ENCODE assay signal across 8 cellular contexts in the genomic region with DNA sequence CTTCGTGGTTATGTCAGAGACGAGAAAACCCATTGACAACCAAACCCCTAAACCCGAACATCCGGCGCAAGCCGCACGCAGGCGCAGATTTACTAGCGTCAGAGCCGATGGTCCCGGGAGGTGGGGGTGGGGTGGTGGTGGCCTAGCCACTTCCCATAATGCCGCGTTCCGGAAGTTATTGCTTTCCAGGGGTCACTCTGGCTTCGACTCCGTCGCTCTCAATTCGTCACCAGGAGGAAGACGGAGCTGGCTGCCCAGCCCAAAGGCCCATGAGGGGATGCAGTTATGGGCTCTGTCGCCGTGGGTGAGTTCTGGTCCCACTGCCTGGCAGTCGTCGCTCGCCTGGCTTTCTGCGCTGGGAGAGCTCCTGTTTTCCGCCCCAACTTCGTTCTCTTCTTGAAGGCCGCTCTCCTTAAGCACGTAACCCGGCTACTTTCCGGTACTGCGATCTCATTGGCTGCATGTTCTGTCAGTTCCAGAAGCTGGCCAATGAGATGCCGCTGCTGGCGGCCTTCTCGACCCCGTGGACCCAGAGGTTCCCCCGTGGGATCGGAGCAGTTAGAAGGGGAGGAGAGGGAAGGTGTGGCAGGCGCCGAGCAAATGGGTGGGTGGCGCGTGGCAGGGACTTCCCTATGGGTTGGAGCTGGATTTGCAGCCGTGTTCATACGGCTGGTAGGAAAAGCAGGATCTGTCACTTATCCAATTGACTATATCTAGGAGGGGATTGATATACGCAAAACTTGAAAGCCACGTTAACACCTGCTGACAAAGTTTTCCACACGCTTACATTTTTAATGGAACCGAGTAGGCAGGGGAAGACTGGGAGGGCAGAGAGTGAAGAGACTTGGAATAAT. TPM values are rescaled to one million over a fixed set of nuclear protein-coding genes. Genes with fewer than 3 reads are reported as not detected.
DNase-seq lines count a peak whose midpoint lies in the region; ATAC-seq and TF ChIP-seq lines count a peak whose summit lies in the region.

A gene (plus strand): TSS at position 195 of the 854 bp plus-strand sequence. CDS start 3,246 bp downstream, outside the sequence.

- H3K27ac ChIP-seq in ascending aorta (peak within 1 kb of the TSS; percentile 97 to 98), right cardiac atrium (ENCODE audit: low read length) (peak within 1 kb of the TSS; percentile 100), uterus (peak within 1 kb of the TSS; percentile 97 to 100)

- DNase-seq in NCI-H1930 (lab: John Stamatoyannopoulos, UW): peak; percentile 92 to 93
- peak; percentile 96 for DNase-seq in T-helper 2 cell treated with Interferon-gamma antibody and Interleukin-4, amounts not matched to agents 5 μg/mL and 100 μg/mL, for 36 hours (ENCODE audit: low spot score)
- peak; percentile 90 to 98 for DNase-seq in ascending aorta (ENCODE audit: low spot score in 2 of 2)
- peak; percentile 96 to 97 (median 97) for DNase-seq in right cardiac atrium
- peak; percentile 97 for DNase-seq in pulmonary artery endothelial cell (ENCODE audit: low read depth, low spot score)
- peak; percentile 95 to 96 for DNase-seq in uterus

- TF ChIP-seq CTCF in ascending aorta (IDR thresholded peaks at IDR 0.05) (peak; percentile 13 to 29 (median 25)), uterus (IDR thresholded peaks at IDR 0.05) (peak in 1 of 4 experiments; percentile 38)

- H3K4me1 ChIP-seq in ascending aorta: peaks cover 3 to 8% of the 10 kb centered on the region in 2 donors
- peaks cover 3% of the 10 kb centered on the region for H3K4me1 ChIP-seq in right cardiac atrium (ENCODE audit: control insufficient read depth, insufficient read depth, low read length)
- H3K4me1 ChIP-seq in uterus: no peaks in the 10 kb centered on the region

- no peaks in the 10 kb centered on the region for H3K27me3 Mint-ChIP-seq in T-helper 2 cell treated with Interferon-gamma antibody and Interleukin-4, amounts not matched to agents 5 μg/mL and 100 μg/mL, for 36 hours (ENCODE audit: low read depth)

- peaks cover 42% of the 10 kb centered on the region for H3K4me1 Mint-ChIP-seq in T-helper 2 cell treated with Interferon-gamma antibody and Interleukin-4, amounts not matched to agents 5 μg/mL and 100 μg/mL, for 36 hours (ENCODE audit: low read depth)

- H3K9me3 ChIP-seq in ascending aorta: no peaks in the 10 kb centered on the region
- H3K9me3 ChIP-seq in right cardiac atrium (ENCODE audit: control insufficient read depth, low read length): no peaks in the 10 kb centered on the region
- H3K9me3 ChIP-seq in uterus: no peaks in the 10 kb centered on the region

- TF ChIP-seq POLR2A in uterus (IDR thresholded peaks at IDR 0.05): peak in 1 of 2 donors; percentile 43

- peaks cover 17% of the 10 kb centered on the region for H3K36me3 Mint-ChIP-seq in T-helper 2 cell treated with Interferon-gamma antibody and Interleukin-4, amounts not matched to agents 5 μg/mL and 100 μg/mL, for 36 hours (ENCODE audit: low read depth)

- H3K36me3 ChIP-seq in ascending aorta: peaks cover 0 to 6% of the 10 kb centered on the region in 2 donors
- H3K36me3 ChIP-seq in uterus: no peaks in the 10 kb centered on the region

- under 1% methylated on average over 48 of the region's 48 CpGs for WGBS in right cardiac atrium

- no peaks in the 10 kb centered on the region for H3K9me3 Mint-ChIP-seq in T-helper 2 cell treated with Interferon-gamma antibody and Interleukin-4, amounts not matched to agents 5 μg/mL and 100 μg/mL, for 36 hours

- H3K27ac Mint-ChIP-seq in T-helper 2 cell treated with Interferon-gamma antibody and Interleukin-4, amounts not matched to agents 5 μg/mL and 100 μg/mL, for 36 hours: peak within 1 kb of the TSS; percentile 100

- peak within 1 kb of the TSS; percentile 100 for H3K4me3 Mint-ChIP-seq in T-helper 2 cell treated with Interferon-gamma antibody and Interleukin-4, amounts not matched to agents 5 μg/mL and 100 μg/mL, for 36 hours

- ATAC-seq in GM18502 (IDR thresholded peaks at IDR 0.05; ENCODE audit: poor library complexity, unreplicated experiment) (peak; percentile 99), HG02970 (IDR thresholded peaks at IDR 0.05; ENCODE audit: low FRiP score, unreplicated experiment) (peak; percentile 98), right cardiac atrium (peak; percentile 98 to 99)

- H3K27me3 ChIP-seq in ascending aorta (no peaks in the 10 kb centered on the region), right cardiac atrium (ENCODE audit: control insufficient read depth, insufficient read depth) (no peaks in the 10 kb centered on the region), uterus (no peaks in the 10 kb centered on the region)

- H3K4me3 ChIP-seq in ascending aorta (peak within 1 kb of the TSS; percentile 70 to 74), right cardiac atrium (ENCODE audit: low read length) (peak within 1 kb of the TSS; percentile 86), uterus (peak within 1 kb of the TSS; percentile 88 to 90)

- intact Hi-C loops in ascending aorta (cut with DNase I) (loop anchor here (1.0 to 2.0 kb wide), 3 partner anchors 22 to 49 kb away; a partner anchor contains a TSS), right cardiac atrium (cut with DNase I) (no loop called here), uterus (cut with DNase I; ENCODE audit: low total_unique reads) (no loop called here)

RNA-seq across cellular contexts. Expression of the gene that starts here (rescaled TPM):
- 7.2 TPM for total RNA-seq in ascending aorta
- total RNA-seq in right cardiac atrium: 10 to 100 TPM; 33.2 to 41.3 (median 33.8) TPM
- 21.7 TPM for polyA plus RNA-seq in right cardiac atrium
- 28.2 and 38.6 TPM in 2 replicates for total RNA-seq in pulmonary artery endothelial cell
- 10 to 100 TPM; 19.0 to 53.2 (median 44.4) TPM for total RNA-seq in uterus

Comparison
In these comparisons a context has a peak if more than half of its experiments do, and no peak if none do; other contexts are left out.
1. Peak in every context shown above with its lines: DNase-seq, ATAC-seq, H3K4me3 ChIP-seq and H3K27ac ChIP-seq.